Comparison of ENCODE assay signal across 8 cellular contexts in the genomic region with DNA sequence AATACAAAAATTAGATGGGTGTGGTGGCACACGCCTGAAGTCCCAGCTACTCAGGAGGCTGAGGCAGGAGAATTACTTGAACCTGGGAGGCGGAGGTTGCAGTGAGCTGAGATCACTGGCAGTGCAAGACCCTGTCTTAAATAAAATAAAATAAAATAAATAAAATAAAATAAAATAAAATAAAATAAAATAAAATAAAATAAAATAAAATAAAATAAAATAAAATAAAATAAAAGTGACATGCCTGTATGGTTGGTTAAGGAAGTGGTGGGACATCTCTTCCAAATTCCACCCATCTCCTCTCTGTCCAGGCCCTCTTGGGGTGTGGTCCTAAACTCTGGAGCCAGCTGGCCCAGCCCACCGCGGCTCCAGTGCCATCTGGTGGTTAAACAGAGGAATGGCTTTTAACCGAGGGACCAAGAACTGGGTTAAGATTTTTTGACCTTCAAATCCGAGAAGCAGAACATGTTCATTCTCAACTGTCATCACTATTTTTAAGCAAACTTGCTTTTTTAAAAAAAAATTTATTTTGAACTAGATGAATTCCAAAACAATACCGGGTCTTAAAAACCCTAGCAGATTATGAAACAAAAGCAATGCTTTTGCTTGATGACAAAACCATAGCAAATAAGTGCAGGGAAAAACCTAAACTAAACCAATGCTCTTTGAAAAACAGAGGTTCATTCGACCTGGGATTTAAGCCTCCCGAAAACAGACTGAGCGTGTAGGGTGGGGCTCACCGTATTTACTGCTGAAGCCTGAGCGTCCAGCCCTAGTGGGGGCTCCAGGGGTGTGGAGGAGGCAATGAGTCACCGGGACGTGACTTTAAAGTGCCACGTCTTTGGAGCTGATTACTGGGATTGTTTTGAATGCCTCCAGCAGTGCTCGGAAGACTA.
DNase-seq lines count a peak whose midpoint lies in the region; ATAC-seq and TF ChIP-seq lines count a peak whose summit lies in the region.

No MANE protein-coding gene starts in this region.

- H3K27me3 ChIP-seq in gastroesophageal sphincter: no peaks in the 10 kb centered on the region

- TF ChIP-seq EP300 in gastroesophageal sphincter (IDR thresholded peaks at IDR 0.05): no peak

- WGBS in gastroesophageal sphincter (ENCODE audit: low coverage in 1 of 2), 2 donors: 17 to 29% methylated on average over 12 to 16 of the region's 16 CpGs

- TF ChIP-seq CTCF in gastroesophageal sphincter (IDR thresholded peaks at IDR 0.05): peak; percentile 68 to 83 (median 76)

- no peaks in the 10 kb centered on the region for H3K9me3 ChIP-seq in gastroesophageal sphincter

- H3K36me3 ChIP-seq in gastroesophageal sphincter: no peaks in the 10 kb centered on the region

- no peak overlapping the region for H3K4me3 ChIP-seq in gastroesophageal sphincter

- TF ChIP-seq POLR2A in gastroesophageal sphincter (IDR thresholded peaks at IDR 0.05): no peak

- DNase-seq in NCI-H2227 (lab: John Stamatoyannopoulos, UW; ENCODE audit: unreplicated experiment): peak; percentile 24
- DNase-seq in NCI-H2227 treated with DMSO at 0.1 percent for 48 hours (lab: John Stamatoyannopoulos, UW): no peak
- DNase-seq in NCI-H82 (lab: John Stamatoyannopoulos, UW): peak; percentile 80
- DNase-seq in activated T-cell treated with anti-CD3 and anti-CD28 coated beads, Interleukin-2, amount 50 U/mL, for 48 hours: peak; percentile 48 to 55
- peak; percentile 46 for DNase-seq in retina

- peak; percentile 71 for ATAC-seq in HG02759 (IDR thresholded peaks at IDR 0.05; ENCODE audit: unreplicated experiment)
- peak; percentile 65 for ATAC-seq in gastroesophageal sphincter
- no peak for ATAC-seq in GM21360 (IDR thresholded peaks at IDR 0.05; ENCODE audit: unreplicated experiment)

- peaks cover 0 to 20% (median 3%) of the 10 kb centered on the region in 3 donors for H3K4me1 ChIP-seq in gastroesophageal sphincter

- no peak overlapping the region for H3K27ac ChIP-seq in gastroesophageal sphincter
